ENCODE assay signal across 25 cellular contexts in the genomic region with DNA sequence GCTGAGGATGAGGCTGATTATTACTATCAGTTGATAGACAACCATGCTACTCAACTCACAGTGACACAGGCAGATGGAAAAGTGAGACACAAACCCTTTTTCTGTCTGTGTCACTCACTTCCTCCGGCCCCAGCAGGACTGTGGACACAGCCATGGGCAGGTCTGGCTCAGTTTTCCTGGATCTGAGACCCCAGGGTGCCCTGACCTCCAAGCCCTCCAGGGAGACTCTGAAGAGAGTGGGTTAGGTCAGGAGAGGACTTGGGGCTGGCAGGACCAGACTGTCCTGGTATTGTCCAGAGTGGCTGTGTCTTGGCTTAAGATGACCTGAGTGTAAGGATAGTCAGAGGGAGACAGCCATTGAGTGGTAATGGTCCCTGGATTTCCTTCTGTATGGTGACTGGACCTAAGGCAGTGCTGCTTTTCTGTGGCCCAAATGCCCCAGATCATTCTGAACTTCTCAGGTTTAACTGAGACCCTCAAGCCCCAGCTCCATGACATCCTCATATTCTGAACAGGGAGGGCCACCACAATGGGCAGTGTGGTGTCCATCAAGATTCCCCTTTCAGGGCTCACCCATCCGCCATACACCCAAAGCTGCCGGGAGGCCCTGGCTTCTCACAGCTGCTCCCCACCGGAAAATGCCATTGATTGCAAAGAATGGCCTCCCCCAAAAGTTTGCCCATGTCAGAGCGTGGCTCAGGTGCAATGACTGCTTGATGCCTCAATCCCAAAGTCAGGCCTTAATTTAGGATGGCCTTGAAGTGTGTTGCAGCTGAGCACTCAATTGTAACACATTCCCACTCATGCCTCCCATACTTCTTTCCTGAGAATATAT. TPM values are rescaled to one million over a fixed set of nuclear protein-coding genes. Genes with fewer than 3 reads are reported as not detected.
"Had no signal": no experiment of that assay in that cellular context is flagged by ENCODE, and none has a peak within 500 bp of the region (broad histone marks: within the 10 kb centered on the region; RNA-seq: fewer than 3 reads in every experiment).

No MANE protein-coding gene starts in this region.

- H3K9me3 ChIP-seq: MG63, SJSA1 had no signal

- FAIRE-seq: HTR-8/SVneo, RCC 7860 had no signal

- H3K36me3 Mint-ChIP-seq: IgD-negative memory B cell had no signal

- H3K4me3 ChIP-seq: MG63, SJSA1, SK-N-MC had no signal

- H3K4me3 Mint-ChIP-seq: IgD-negative memory B cell had no signal

- H3K4me1 ChIP-seq: SJSA1 had no signal

- H3K36me3 ChIP-seq: MG63, SJSA1 had no signal

- DNase-seq: Karpas-422, KG1, MG63, NCI-H1092, NCI-H1105 treated with DMSO at 0.1 percent for 48 hours, NCI-H1417 treated with DMSO at 0.1 percent for 48 hours, NCI-H146, NCI-H1694 treated with DMSO at 0.1 percent for 48 hours, NCI-H1930, NCI-H2081, NCI-H2107, NCI-H2227 treated with DMSO at 0.1 percent for 48 hours, NCI-H524, NCI-H526 treated with DMSO at 0.1 percent for 48 hours, NCI-H774, Right ventricle myocardium superior, RPMI8226, SIG-M5 had no signal

- H3K27ac ChIP-seq: HL-60, SJSA1, SK-N-MC had no signal

RNA-seq across cellular contexts. Expression of a gene that starts 36.2 kb away (rescaled TPM):
- total RNA-seq: Right ventricle myocardium superior had no signal

RNA-seq across cellular contexts. Expression of a gene that starts 49.2 kb away (rescaled TPM):
- total RNA-seq: NCI-H460, Right ventricle myocardium superior, SJSA1 had no signal
